1 cellular context compared by ENCODE assay signal in genomic region chr1:160006312-160006940, GRCh38.
TF ChIP-seq lines count a peak whose summit lies in the region.

No MANE protein-coding gene starts in this region.

TF ChIP-seq in Ishikawa, 13 proteins besides CTCF, POLR2A, EP300 and RAD21 (continued from another document):
- TF ChIP-seq REST (IDR thresholded peaks at IDR 0.05; ENCODE audit: low read depth) (no peak), MAX (IDR thresholded peaks at IDR 0.05) (0 out of 2 replicates have a peak, but pooled peaks have one; percentile 13)
TF ChIP-seq in Ishikawa: peak in this region for 1.
